Comparison of ENCODE assay signal across 18 cellular contexts in genomic region chr4:101280866-101281600, GRCh38.
"Had no signal": no experiment of that assay in that cellular context is flagged by ENCODE, and none has a peak within 500 bp of the region (broad histone marks: within the 10 kb centered on the region; RNA-seq: fewer than 3 reads in every experiment).

No MANE protein-coding gene starts in this region.

- H3K4me1 ChIP-seq: colonic mucosa had no signal

- H3K27ac Mint-ChIP-seq: activated CD4-positive, alpha-beta memory T cell treated with anti-CD3 and anti-CD28 coated beads, Interleukin-2, amount 10 ng/mL, durations not matched to agents 7 days and 5 days; activated T-cell treated with anti-CD3 and anti-CD28 coated beads, Interleukin-2, amount 50 U/mL, for 24 hours; nephron; progenitor cell of endocrine pancreas had no signal

- DNase-seq: activated CD4-positive, alpha-beta memory T cell treated with anti-CD3 and anti-CD28 coated beads, Interleukin-2, amount 10 ng/mL, durations not matched to agents 7 days and 5 days; activated effector memory CD4-positive, alpha-beta T cell treated with Interleukin-2 at 50 U/mL for 16 hours; activated naive CD4-positive, alpha-beta T cell treated with anti-CD3 and anti-CD28 coated beads, Interleukin-2, amount 50 U/mL, for 16 hours; activated T-cell treated with anti-CD3 and anti-CD28 coated beads, Interleukin-2, amount 50 U/mL, for 24 hours; colonic mucosa; hypothalamus; occipital lobe; stimulated activated CD4-positive, alpha-beta T cell treated with anti-CD3 and anti-CD28 coated beads, Interleukin-4, amount 100 ng/mL, for 1 hour; stimulated activated naive CD4-positive, alpha-beta T cell treated with Interleukin-2 at 50 U/mL for 16 hours; substantia nigra; T-helper 1 cell had no signal

- H3K4me3 ChIP-seq: colonic mucosa, esophagus muscularis mucosa, lung, right atrium auricular region, tibial nerve, vagina had no signal

- H3K27ac ChIP-seq: colonic mucosa, esophagus muscularis mucosa, right atrium auricular region, tibial nerve, vagina had no signal

- H3K27me3 Mint-ChIP-seq: activated CD4-positive, alpha-beta memory T cell treated with anti-CD3 and anti-CD28 coated beads, Interleukin-2, amount 10 ng/mL, durations not matched to agents 7 days and 5 days; activated T-cell treated with anti-CD3 and anti-CD28 coated beads, Interleukin-2, amount 50 U/mL, for 24 hours; progenitor cell of endocrine pancreas had no signal

- H3K9me3 Mint-ChIP-seq: activated CD4-positive, alpha-beta memory T cell treated with anti-CD3 and anti-CD28 coated beads, Interleukin-2, amount 10 ng/mL, durations not matched to agents 7 days and 5 days; activated T-cell treated with anti-CD3 and anti-CD28 coated beads, Interleukin-2, amount 50 U/mL, for 24 hours; nephron had no signal

- H3K4me3 Mint-ChIP-seq: activated CD4-positive, alpha-beta memory T cell treated with anti-CD3 and anti-CD28 coated beads, Interleukin-2, amount 10 ng/mL, durations not matched to agents 7 days and 5 days; activated T-cell treated with anti-CD3 and anti-CD28 coated beads, Interleukin-2, amount 50 U/mL, for 24 hours; nephron had no signal

- H3K27me3 ChIP-seq: colonic mucosa, esophagus muscularis mucosa, right atrium auricular region, tibial nerve, vagina had no signal

- H3K36me3 ChIP-seq: colonic mucosa, esophagus muscularis mucosa, right atrium auricular region, tibial nerve, vagina had no signal

- H3K9me3 ChIP-seq: colonic mucosa, esophagus muscularis mucosa, right atrium auricular region, tibial nerve, vagina had no signal
